Comparison of ENCODE assay signal across 8 cellular contexts in the genomic region with DNA sequence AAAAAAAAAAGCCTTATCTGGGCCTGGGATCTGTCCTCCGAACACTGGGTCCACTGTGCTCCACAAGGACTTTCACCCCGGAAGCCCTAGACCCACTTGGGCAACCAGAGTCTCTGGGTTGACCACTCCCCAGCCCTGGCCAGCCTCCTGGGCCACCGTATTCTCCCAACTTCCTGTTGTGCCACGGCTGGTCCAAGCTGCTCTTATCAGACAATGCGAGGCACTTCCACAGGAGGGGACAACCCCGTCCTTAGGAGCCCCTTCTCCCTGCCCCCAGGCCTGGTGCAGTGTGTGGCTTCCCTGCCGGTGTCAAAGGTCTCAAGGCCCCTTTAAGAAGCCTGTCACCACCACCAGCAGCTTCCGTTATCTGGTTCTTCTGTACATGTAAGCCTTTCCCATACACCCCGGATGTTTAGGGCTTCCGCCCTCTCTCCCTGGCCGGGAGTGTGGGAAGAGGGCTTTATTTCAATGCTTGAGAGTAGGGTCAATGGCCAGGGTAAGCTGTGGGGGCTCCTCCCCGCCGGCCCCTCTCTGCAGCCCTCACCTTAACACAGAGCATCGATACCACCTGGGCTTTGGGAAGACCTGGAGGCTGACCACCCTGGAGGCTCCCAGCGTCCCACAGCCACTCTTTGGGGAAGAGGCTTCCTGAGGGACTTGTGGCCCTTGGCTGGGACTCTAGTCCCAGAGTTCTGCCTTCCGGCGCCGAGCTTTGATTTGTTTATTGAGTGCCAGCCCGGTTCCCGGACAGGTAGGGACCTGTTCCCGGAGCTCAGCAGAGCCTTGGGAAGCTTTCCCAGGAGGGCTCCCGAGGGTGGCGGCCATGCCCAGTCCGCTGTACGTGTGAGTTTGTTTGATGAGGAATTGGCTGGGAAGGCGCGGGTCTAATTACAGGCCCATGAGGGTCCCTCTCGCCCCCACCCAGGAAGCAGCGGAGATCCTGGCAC.
A peak's percentile ranks its signal among the peaks of the same experiment; 100 is the strongest.
DNase-seq lines count a peak whose midpoint lies in the region; ATAC-seq and FAIRE-seq lines count a peak whose summit lies in the region.

No MANE protein-coding gene starts in this region.

- whole genome bisulfite sequencing in mesendoderm (ENCODE audit: extremely low coverage, insufficient coverage, low lambda C conversion rate), result no CpG with 5 or more reads among the region's 29 CpGs

- DNase-seq in AML-193 (lab: John Stamatoyannopoulos, UW) (peak; percentile 26 to 56), HuH-7.5 (ENCODE audit: low spot score) (peak; percentile 64), mesendoderm (peak; percentile 34), urothelium cell line (ENCODE audit: low spot score) (no peak), HK-2 (ENCODE audit: unreplicated experiment) (no peak), DMS53 (lab: John Stamatoyannopoulos, UW) (no peak)
- DNase-seq in activated naive CD4-positive, alpha-beta T cell treated with anti-CD3 and anti-CD28 coated beads, Interleukin-2, amount 50 U/mL, for 16 hours, result peak; percentile 51

- H4K5ac ChIP-seq in mesendoderm (ENCODE audit: low read length), result no peak overlapping the region

- H3K4me2 ChIP-seq in mesendoderm (ENCODE audit: low read length), result no peak overlapping the region

- H3K27ac ChIP-seq in mesendoderm (ENCODE audit: low read depth, low read length), result peak overlapping the region; percentile 46

- H3K56ac ChIP-seq in mesendoderm (ENCODE audit: low read length), result peak overlapping the region; percentile 20

- no peak overlapping the region for H2BK5ac ChIP-seq in mesendoderm (ENCODE audit: low read length)

- no peak overlapping the region for H3K4me3 ChIP-seq in mesendoderm (ENCODE audit: low read length)

- no peak overlapping the region for H4K8ac ChIP-seq in mesendoderm (ENCODE audit: low read depth, low read length)

- H2AK5ac ChIP-seq in mesendoderm (ENCODE audit: low read length), result no peak overlapping the region

- peak overlapping the region; percentile 23 for H3K9ac ChIP-seq in mesendoderm (ENCODE audit: low read length)

- no peak overlapping the region for H2BK15ac ChIP-seq in mesendoderm (replicated peaks; ENCODE audit: low read depth)

- H3K4ac ChIP-seq in mesendoderm (ENCODE audit: low read depth, low read length), result no peak overlapping the region

- peaks cover 75% of the 10 kb centered on the region for H3K79me2 ChIP-seq in mesendoderm (ENCODE audit: control insufficient read depth, insufficient read depth, low read length)

- no peaks in the 10 kb centered on the region for H3K36me3 ChIP-seq in mesendoderm (ENCODE audit: control insufficient read depth, insufficient read depth, low read length)

- H2BK120ac ChIP-seq in mesendoderm (ENCODE audit: low read depth, low read length), result no peak overlapping the region

- H3K27me3 ChIP-seq in mesendoderm (ENCODE audit: insufficient read depth, low read length, poor library complexity), result no peaks in the 10 kb centered on the region

- peaks cover 17% of the 10 kb centered on the region for H3K4me1 ChIP-seq in mesendoderm (ENCODE audit: control insufficient read depth, low read depth, low read length)

- FAIRE-seq in urothelium cell line (lab: Jason Lieb, UNC), result no peak

- no peak for ATAC-seq in HG03025 (IDR thresholded peaks at IDR 0.05; ENCODE audit: low FRiP score, unreplicated experiment)

- H3K79me1 ChIP-seq in mesendoderm (ENCODE audit: low read length), result peaks cover 33% of the 10 kb centered on the region

- H3K18ac ChIP-seq in mesendoderm (ENCODE audit: low read length), result no peak overlapping the region

- no peak overlapping the region for H3K23ac ChIP-seq in mesendoderm (ENCODE audit: low read length)

Comparison
In these comparisons a context has a peak if more than half of its experiments do, and no peak if none do; other contexts are left out.
1. DNase-seq: peak in AML-193 (2 of 2), HuH-7.5 (single experiment), activated naive CD4-positive, alpha-beta T cell treated with anti-CD3 and anti-CD28 coated beads, Interleukin-2, amount 50 U/mL, for 16 hours (single experiment) and mesendoderm (single experiment); none in urothelium cell line (single experiment), HK-2 (single experiment) and DMS53 (single experiment).